10 cellular contexts compared by ENCODE assay signal in the genomic region with DNA sequence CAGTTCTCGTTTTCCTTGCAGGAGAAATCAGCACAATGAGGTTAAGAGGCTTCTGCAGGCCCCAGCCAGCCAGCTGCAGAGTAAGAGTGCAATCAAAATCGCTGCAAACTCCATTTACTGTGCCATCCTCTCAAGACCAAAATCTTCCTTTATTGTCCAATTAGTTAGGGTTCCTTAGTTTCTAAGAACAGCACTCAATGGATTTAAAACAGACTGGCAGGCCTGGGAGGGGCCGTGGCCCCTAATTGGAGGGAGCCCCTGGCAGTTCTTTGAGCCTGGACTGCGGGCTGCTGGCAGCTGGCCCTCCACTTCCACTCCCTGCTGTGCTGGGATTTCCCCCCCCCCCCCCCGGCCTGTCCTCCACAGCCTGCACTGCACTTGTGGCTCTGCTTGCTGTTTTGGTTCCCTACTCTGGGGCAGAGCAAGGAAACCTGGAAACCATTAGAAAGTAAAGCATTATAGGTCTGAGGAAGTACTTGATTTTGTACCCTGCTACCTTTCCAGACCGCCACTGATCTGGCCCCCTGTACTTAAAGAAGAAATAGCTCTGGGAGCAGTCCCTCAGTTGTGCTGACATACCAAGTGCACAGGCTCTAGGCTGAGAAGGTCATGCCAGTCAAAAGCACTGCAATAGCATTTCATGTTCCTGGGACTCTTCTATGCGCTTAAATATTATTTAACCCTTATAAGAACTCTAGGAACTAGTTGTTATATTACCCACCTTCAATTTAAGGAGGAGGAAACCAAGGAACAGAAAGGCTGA.
DNase-seq lines count a peak whose midpoint lies in the region; TF ChIP-seq lines count a peak whose summit lies in the region.
"Had no signal": no experiment of that assay in that cellular context is flagged by ENCODE, and none has a peak within 500 bp of the region (broad histone marks: within the 10 kb centered on the region; RNA-seq: fewer than 3 reads in every experiment).

No MANE protein-coding gene starts in this region.

- no peak for TF ChIP-seq CTCF in GM13977 (IDR thresholded peaks at IDR 0.05; ENCODE audit: extremely low read depth, insufficient read depth, missing control alignments)

- in situ Hi-C loops in GM13977 (cut with MboI; ENCODE audit: low pct_unique_long_range_greater_than_20kb, low sequenced_read_pairs, unreplicated experiment), result no loop called here

- DNase-seq in D341Med (ENCODE audit: low spot score) (peak; percentile 35), NCI-H1105 treated with DMSO at 0.1 percent for 48 hours (lab: John Stamatoyannopoulos, UW) (peak; percentile 77), anterior cingulate cortex (lab: John Stamatoyannopoulos, UW) (peak in 49 of 58 donors; percentile 6 to 76 (median 47)), medulla oblongata (ENCODE audit: extremely low spot score) (peak; percentile 60), activated gamma-delta T cell (lab: John Stamatoyannopoulos, UW) (no peak), LoVo (ENCODE audit: low spot score) (no peak), GM13977 (ENCODE audit: low spot score) (no peak)
- no peak for DNase-seq in stimulated activated CD4-positive, alpha-beta T cell treated with anti-CD3 and anti-CD28 coated beads, Interleukin-1b, Interleukin-23, amount 100 ng/mL, for 48 hours
- DNase-seq: Caco-2, spleen had no signal

Comparison
In these comparisons a context has a peak if more than half of its experiments do, and no peak if none do; other contexts are left out.
1. DNase-seq: peak in D341Med (single experiment), NCI-H1105 treated with DMSO at 0.1 percent for 48 hours (single experiment), anterior cingulate cortex (49 of 58) and medulla oblongata (single experiment); none in activated gamma-delta T cell (single experiment), stimulated activated CD4-positive, alpha-beta T cell treated with anti-CD3 and anti-CD28 coated beads, Interleukin-1b, Interleukin-23, amount 100 ng/mL, for 48 hours (single experiment), LoVo (single experiment) and GM13977 (single experiment).